In genomic region chr7:26183545-26184282, GRCh38 we compare ENCODE assay signal across 9 cellular contexts. TPM values are rescaled to one million over a fixed set of nuclear protein-coding genes. Genes with fewer than 3 reads are reported as not detected.
DNase-seq lines count a peak whose midpoint lies in the region; ATAC-seq and TF ChIP-seq lines count a peak whose summit lies in the region.
"Had no signal": no experiment of that assay in that cellular context is flagged by ENCODE, and none has a peak within 500 bp of the region (broad histone marks: within the 10 kb centered on the region; RNA-seq: fewer than 3 reads in every experiment).

No MANE protein-coding gene starts in this region.

- TF ChIP-seq CTCF in left ventricle myocardium inferior (IDR thresholded peaks at IDR 0.05; ENCODE audit: borderline replicate concordance) (no peak), SU-DHL-6 (IDR thresholded peaks at IDR 0.05; ENCODE audit: insufficient read depth, low read length, poor library complexity, severe bottlenecking) (no peak), gastroesophageal sphincter (IDR thresholded peaks at IDR 0.05) (no peak)

- H3K27ac ChIP-seq in left ventricle myocardium inferior (replicated peaks) (peak overlapping the region; percentile 44), SU-DHL-6 (ENCODE audit: low read depth, low read length) (peak overlapping the region; percentile 6; the same call in 1 of the 2 replicates), gastroesophageal sphincter (peak overlapping the region in 3 of 4 donors; percentile 13 to 52 (median 33))

- H3K79me2 ChIP-seq in SU-DHL-6 (ENCODE audit: insufficient read depth, low read length), result no peaks in the 10 kb centered on the region

- H2AFZ ChIP-seq in SU-DHL-6 (ENCODE audit: low read depth, low read length, severe bottlenecking), result no peak overlapping the region

- H3K27me3 ChIP-seq in left ventricle myocardium inferior (ENCODE audit: low read depth) (no peaks in the 10 kb centered on the region), SU-DHL-6 (ENCODE audit: low read length) (no peaks in the 10 kb centered on the region), gastroesophageal sphincter (no peaks in the 10 kb centered on the region)

- no peak for DNase-seq in left ventricle myocardium inferior
- no peak for DNase-seq in left ventricle myocardium superior
- no peak for DNase-seq in NK-92 (lab: John Stamatoyannopoulos, UW; ENCODE audit: unreplicated experiment)
- DNase-seq in inferior parietal cortex (ENCODE audit: extremely low spot score), result no peak
- no peak for DNase-seq in NCI-H2081 (lab: John Stamatoyannopoulos, UW)
- no peak for DNase-seq in NCI-H1417 treated with DMSO at 0.1 percent for 48 hours (lab: John Stamatoyannopoulos, UW)

- H3F3A ChIP-seq in SU-DHL-6 (ENCODE audit: insufficient read depth), result peaks cover 79% of the 10 kb centered on the region

- H3K9ac ChIP-seq in SU-DHL-6 (ENCODE audit: low read length), result no peak overlapping the region

- no peak overlapping the region for H3K4me3 ChIP-seq in left ventricle myocardium inferior
- no peak overlapping the region for H3K4me3 ChIP-seq in SU-DHL-6 (ENCODE audit: insufficient read depth, low read length, poor library complexity, severe bottlenecking)
- H3K4me3 ChIP-seq in gastroesophageal sphincter, result no peak overlapping the region

- no peaks in the 10 kb centered on the region for H3K9me2 ChIP-seq in SU-DHL-6 (replicated peaks; ENCODE audit: insufficient read depth, low read length)

- ATAC-seq in left ventricle myocardium superior (no peak), gastroesophageal sphincter (no peak)
- ATAC-seq: activated CD4-positive, CD25-positive, alpha-beta regulatory T cell treated with anti-CD3 and anti-CD28 coated beads, Interleukin-2, amount 50 U/mL, for 24 hours had no signal

- intact Hi-C loops in left ventricle myocardium inferior (cut with micrococcal nuclease) (no loop called here), left ventricle myocardium superior (cut with micrococcal nuclease) (no loop called here)

- no peak for TF ChIP-seq POLR2A in gastroesophageal sphincter (IDR thresholded peaks at IDR 0.05)

- no peak for TF ChIP-seq EP300 in gastroesophageal sphincter (IDR thresholded peaks at IDR 0.05)

- H4K20me1 ChIP-seq in SU-DHL-6 (ENCODE audit: low read depth, low read length), result peaks cover 2% of the 10 kb centered on the region; the same call in 1 of the 2 replicates

- H3K9me3 ChIP-seq in left ventricle myocardium inferior (replicated peaks) (no peaks in the 10 kb centered on the region), SU-DHL-6 (ENCODE audit: insufficient read depth, low read length) (no peaks in the 10 kb centered on the region), gastroesophageal sphincter (no peaks in the 10 kb centered on the region)

- H3K4me1 ChIP-seq in left ventricle myocardium inferior, result peaks cover 45% of the 10 kb centered on the region
- H3K4me1 ChIP-seq in gastroesophageal sphincter, result peaks cover 0 to 46% (median 0%) of the 10 kb centered on the region in 3 donors

- whole genome bisulfite sequencing in gastroesophageal sphincter (ENCODE audit: low coverage in 1 of 2), 2 donors, result 67 to 74% methylated on average over 4 of the region's 4 CpGs

- no peak overlapping the region for H3K4me2 ChIP-seq in SU-DHL-6 (ENCODE audit: low read depth, low read length, poor library complexity, severe bottlenecking)

- H3K36me3 ChIP-seq in left ventricle myocardium inferior, result peaks cover 34% of the 10 kb centered on the region
- H3K36me3 ChIP-seq in SU-DHL-6 (ENCODE audit: low read length), result peaks cover 1% of the 10 kb centered on the region
- H3K36me3 ChIP-seq in gastroesophageal sphincter, result peaks cover 2 to 24% of the 10 kb centered on the region in 2 donors

RNA-seq across cellular contexts. Expression of gene HNRNPA2B1, which starts 16.8 kb away (rescaled TPM):
- total RNA-seq in left ventricle myocardium inferior (398 TPM), left ventricle myocardium superior (430 TPM), gastroesophageal sphincter (100 to 1,000 TPM; 171 to 210 (median 189) TPM)

RNA-seq across cellular contexts. Expression of gene CBX3, which starts 17.8 kb away (rescaled TPM):
- total RNA-seq in left ventricle myocardium inferior, result 58.5 TPM
- total RNA-seq in left ventricle myocardium superior, result 61.3 TPM
- 10 to 100 TPM; 61.1 to 92.1 (median 83.3) TPM for total RNA-seq in gastroesophageal sphincter

RNA-seq across cellular contexts. Expression of gene NFE2L3, which starts 31.7 kb away (rescaled TPM):
- total RNA-seq in left ventricle myocardium inferior, result 0.99 TPM
- 0.94 TPM for total RNA-seq in left ventricle myocardium superior
- 1 to 10 TPM in 3 of 4 donors, under 1 TPM in 1; 0.62 to 4.4 (median 2.2) TPM for total RNA-seq in gastroesophageal sphincter
